Comparison of ENCODE assay signal across 8 cellular contexts in genomic region chr3:136818191-136818850, GRCh38. TPM values are rescaled to one million over a fixed set of nuclear protein-coding genes. Genes with fewer than 3 reads are reported as not detected.
DNase-seq lines count a peak whose midpoint lies in the region; ATAC-seq and TF ChIP-seq lines count a peak whose summit lies in the region.

No MANE protein-coding gene starts in this region.

- no peaks in the 10 kb centered on the region for H3K27me3 ChIP-seq in aorta (ENCODE audit: control insufficient read depth in 1 of 2, insufficient read depth in 2 of 2, low read length in 1 of 2)

- POLR2A ChIA-PET in AG04449 (lab: Yijun Ruan, JAX), result no interaction called here

- no peaks in the 10 kb centered on the region for H3K4me1 ChIP-seq in aorta (ENCODE audit: control insufficient read depth in 1 of 2, insufficient read depth in 2 of 2, low read length in 2 of 2)

- H3K27ac Mint-ChIP-seq in activated T-helper 2 cell treated with anti-CD3 and anti-CD28 coated beads, Interferon-gamma antibody, Interleukin-2, Interleukin-4, amounts not matched to agents 10 μg/mL and 5 μg/mL and 100 μg/mL, durations not matched to agents 14 hours and 24 hours and 36 hours, result peak overlapping the region; percentile 83

- peak; percentile 54 for ATAC-seq in GM19455 (IDR thresholded peaks at IDR 0.05; ENCODE audit: unreplicated experiment)
- ATAC-seq in aorta (ENCODE audit: low FRiP score), result peak; percentile 70
- ATAC-seq in GM19328 (IDR thresholded peaks at IDR 0.05; ENCODE audit: unreplicated experiment), result no peak

- peaks cover 9% of the 10 kb centered on the region for H3K9me3 Mint-ChIP-seq in activated T-helper 2 cell treated with anti-CD3 and anti-CD28 coated beads, Interferon-gamma antibody, Interleukin-2, Interleukin-4, amounts not matched to agents 10 μg/mL and 5 μg/mL and 100 μg/mL, durations not matched to agents 14 hours and 24 hours and 36 hours

- TF ChIP-seq CTCF in AG04449 (IDR thresholded peaks at IDR 0.05; ENCODE audit: insufficient read depth, low read length, missing control alignments), result no peak

- peak overlapping the region; percentile 85 for H3K4me3 Mint-ChIP-seq in activated T-helper 2 cell treated with anti-CD3 and anti-CD28 coated beads, Interferon-gamma antibody, Interleukin-2, Interleukin-4, amounts not matched to agents 10 μg/mL and 5 μg/mL and 100 μg/mL, durations not matched to agents 14 hours and 24 hours and 36 hours (ENCODE audit: low read depth)

- H3K27me3 Mint-ChIP-seq in activated T-helper 2 cell treated with anti-CD3 and anti-CD28 coated beads, Interferon-gamma antibody, Interleukin-2, Interleukin-4, amounts not matched to agents 10 μg/mL and 5 μg/mL and 100 μg/mL, durations not matched to agents 14 hours and 24 hours and 36 hours (ENCODE audit: low read depth), result peaks cover 33% of the 10 kb centered on the region

- 16% methylated on average over 10 of the region's 10 CpGs for WGBS in aorta, 2 donors

- intact Hi-C loops in activated T-helper 2 cell treated with anti-CD3 and anti-CD28 coated beads, Interferon-gamma antibody, Interleukin-2, Interleukin-4, amounts not matched to agents 10 μg/mL and 5 μg/mL and 100 μg/mL, durations not matched to agents 14 hours and 24 hours and 36 hours (cut with micrococcal nuclease), result loop anchor here (1.0 to 10.0 kb wide), 7 partner anchors 21 to 744 kb away; partner anchors contain the start of genes MSL2, NCK1, PCCB and STAG1
- intact Hi-C loops in aorta (cut with DNase I), result loop anchor here in 1 of 2 donors (1.0 to 5.0 kb wide), 2 partner anchors 44 to 66 kb away; partner anchors contain the start of genes NCK1 and STAG1

- peaks cover 23% of the 10 kb centered on the region for H3K4me1 Mint-ChIP-seq in activated T-helper 2 cell treated with anti-CD3 and anti-CD28 coated beads, Interferon-gamma antibody, Interleukin-2, Interleukin-4, amounts not matched to agents 10 μg/mL and 5 μg/mL and 100 μg/mL, durations not matched to agents 14 hours and 24 hours and 36 hours (ENCODE audit: low read depth)

- CTCF ChIA-PET in AG04449 (lab: Yijun Ruan, JAX), result interaction anchor here (1.0 kb wide), 1 partner anchor 196 kb away, joined by 3 read pairs; no protein-coding TSS in a partner anchor

- no peaks in the 10 kb centered on the region for H3K36me3 ChIP-seq in aorta (ENCODE audit: control insufficient read depth in 1 of 2, insufficient read depth in 2 of 2, low read length in 1 of 2)

- H3K4me3 ChIP-seq in AG04449 (ENCODE audit: low read depth, low read length) (peak overlapping the region; percentile 74), aorta (ENCODE audit: low read length in 2 of 2) (peak overlapping the region; percentile 38 to 58)

- H3K27ac ChIP-seq in aorta (ENCODE audit: low read depth in 1 of 2, low read length in 2 of 2), result no peak overlapping the region

- peaks cover 3% of the 10 kb centered on the region for H3K36me3 Mint-ChIP-seq in activated T-helper 2 cell treated with anti-CD3 and anti-CD28 coated beads, Interferon-gamma antibody, Interleukin-2, Interleukin-4, amounts not matched to agents 10 μg/mL and 5 μg/mL and 100 μg/mL, durations not matched to agents 14 hours and 24 hours and 36 hours (ENCODE audit: low read depth)

- DNase-seq in AG04449 (ENCODE audit: low read depth, low spot score) (no peak), NCI-H524 treated with DMSO at 0.1 percent for 48 hours (lab: John Stamatoyannopoulos, UW) (peak; percentile 47), glomerular endothelial cell (ENCODE audit: extremely low read depth, low read depth, low spot score) (peak; percentile 91), non-pigmented ciliary epithelial cell (ENCODE audit: low read depth) (peak; percentile 71), aorta (peak; percentile 58 to 77)
- peak; percentile 13 for DNase-seq in activated T-helper 2 cell treated with anti-CD3 and anti-CD28 coated beads, Interferon-gamma antibody, Interleukin-2, Interleukin-4, amounts not matched to agents 10 μg/mL and 5 μg/mL and 100 μg/mL, durations not matched to agents 14 hours and 24 hours and 36 hours (ENCODE audit: low spot score)

- no peaks in the 10 kb centered on the region for H3K9me3 ChIP-seq in aorta (ENCODE audit: control insufficient read depth, low read length)

RNA-seq across cellular contexts. Expression of gene SLC35G2, which starts 0.6 kb away (rescaled TPM):
- 7.3 and 7.7 TPM in 2 replicates for total RNA-seq in activated T-helper 2 cell treated with anti-CD3 and anti-CD28 coated beads, Interferon-gamma antibody, Interleukin-2, Interleukin-4, amounts not matched to agents 10 μg/mL and 5 μg/mL and 100 μg/mL, durations not matched to agents 14 hours and 24 hours and 36 hours
- total RNA-seq in glomerular endothelial cell, result 9.5 and 15.6 TPM in 2 replicates
- 10 to 100 TPM in 1 of 2 donors, 1 to 10 TPM in 1; 7.5 to 13.1 TPM for total RNA-seq in aorta
- 1 to 10 TPM; 1.1 to 2.3 TPM for polyA plus RNA-seq in aorta

RNA-seq across cellular contexts. Expression of gene NCK1, which starts 43.7 kb away (rescaled TPM):
- total RNA-seq in activated T-helper 2 cell treated with anti-CD3 and anti-CD28 coated beads, Interferon-gamma antibody, Interleukin-2, Interleukin-4, amounts not matched to agents 10 μg/mL and 5 μg/mL and 100 μg/mL, durations not matched to agents 14 hours and 24 hours and 36 hours, result 40.2 and 41.9 TPM in 2 replicates
- 58.7 and 83.4 TPM in 2 replicates for total RNA-seq in glomerular endothelial cell
- 10 to 100 TPM; 36.7 to 51.9 TPM for total RNA-seq in aorta
- 10 to 100 TPM; 21.0 to 24.6 TPM for polyA plus RNA-seq in aorta
